In genomic region chrX:1323315-1323714, GRCh38 we compare ENCODE assay signal across 9 cellular contexts. TPM values are rescaled to one million over a fixed set of nuclear protein-coding genes. Genes with fewer than 3 reads are reported as not detected.
DNase-seq lines count a peak whose midpoint lies in the region; ATAC-seq, FAIRE-seq and TF ChIP-seq lines count a peak whose summit lies in the region.
"Had no signal": no experiment of that assay in that cellular context is flagged by ENCODE, and none has a peak within 500 bp of the region (broad histone marks: within the 10 kb centered on the region; RNA-seq: fewer than 3 reads in every experiment).

No MANE protein-coding gene starts in this region.

- H3K4me2 ChIP-seq in K562 (ENCODE audit: insufficient read depth, low read length), result no peak overlapping the region

- no peaks in the 10 kb centered on the region for H3K27me3 ChIP-seq in K562 (ENCODE audit: control insufficient read depth in 2 of 2, insufficient read depth in 2 of 2, low read length in 2 of 2)
- no peaks in the 10 kb centered on the region for H3K27me3 ChIP-seq in BE2C
- H3K27me3 ChIP-seq: pancreas had no signal

- H3K4me3 ChIP-seq in K562 (no peak overlapping the region), BE2C (ENCODE audit: low read depth, low read length) (no peak overlapping the region)
- H3K4me3 ChIP-seq: pancreas had no signal

- TF ChIP-seq EP300 in K562 (IDR thresholded peaks at IDR 0.05; ENCODE audit: low read length), result no peak

- in situ Hi-C loops in K562 (cut with MboI), result loop anchor here (25.0 kb wide), 1 partner anchor 814 kb away; no protein-coding TSS in a partner anchor

- no peak overlapping the region for H2AFZ ChIP-seq in K562 (ENCODE audit: low read depth, low read length)

- no TSS peak for BruUV-seq in K562 (replicated peaks; lab: Mats Ljungman, UMichigan)

- WGBS in K562 (ENCODE audit: insufficient coverage, low coverage, missing lambda C conversion rate), result 1% methylated on average over 9 of the region's 10 CpGs

- intact Hi-C loops in K562 (cut with micrococcal nuclease), result no loop called here

- no peak overlapping the region for H3K27ac ChIP-seq in K562 (ENCODE audit: extremely low read depth, low read depth, low read length)
- H3K27ac ChIP-seq: pancreas had no signal

- no peak overlapping the region for H3K9ac ChIP-seq in K562 (ENCODE audit: insufficient read depth in 1 of 2, low read depth in 2 of 2, low read length in 2 of 2)

- CTCF ChIA-PET in K562 (lab: Yijun Ruan, JAX; ENCODE audit: low intra/inter-chr PET ratio), result no interaction called here

- H3K4me1 ChIP-seq in K562 (replicated peaks in 1 of 2; ENCODE audit: control insufficient read depth in 2 of 2, insufficient read depth in 2 of 2, low read length in 2 of 2), result no peaks in the 10 kb centered on the region
- H3K4me1 ChIP-seq in BE2C, result no peaks in the 10 kb centered on the region
- H3K4me1 ChIP-seq: pancreas had no signal

- H4K20me1 ChIP-seq in K562 (replicated peaks; ENCODE audit: control insufficient read depth, insufficient read depth, low read length), result no peaks in the 10 kb centered on the region

- DNase-seq in COLO668 (lab: John Stamatoyannopoulos, UW; ENCODE audit: unreplicated experiment) (peak; percentile 8), HTR-8/SVneo (ENCODE audit: insufficient read length, low spot score) (peak; percentile 70), T follicular helper cell (ENCODE audit: low read depth) (peak; percentile 13), K562 (ENCODE audit: extremely low read depth in 1 of 4, low spot score in 3 of 4) (peak; percentile 33 to 57 (median 45)), mucosa of gallbladder (ENCODE audit: low spot score) (peak; percentile 30), NCI-H187 (lab: John Stamatoyannopoulos, UW) (no peak), BE2C (no peak)

- peak; percentile 82 for ATAC-seq in GM19351 (IDR thresholded peaks at IDR 0.05; ENCODE audit: unreplicated experiment)
- peak; percentile 95 for ATAC-seq in K562

- no peak for FAIRE-seq in HTR-8/SVneo (lab: Jason Lieb, UNC)
- peak; percentile 79 for FAIRE-seq in K562 (lab: Jason Lieb, UNC)
- FAIRE-seq: pancreas had no signal

- TF ChIP-seq CTCF in K562 (IDR thresholded peaks at IDR 0.05 in 2 of 3, conservative IDR thresholded peaks at IDR 0.05 in 1 of 3; ENCODE audit: insufficient read depth in 2 of 3, low read depth in 1 of 3, low read length in 3 of 3) (peak; percentile 49 to 53 (median 51)), BE2C (IDR thresholded peaks at IDR 0.05; ENCODE audit: low read depth, low read length) (no peak)

- H3K36me3 ChIP-seq in K562 (ENCODE audit: control insufficient read depth, insufficient read depth, low read length) (no peaks in the 10 kb centered on the region), BE2C (no peaks in the 10 kb centered on the region)
- H3K36me3 ChIP-seq: pancreas had no signal

- peak in 1 of 2 experiments; percentile 53; a peak in 2 of 4 replicates for TF ChIP-seq RAD21 in K562 (CRISPR knock-in tag; conservative IDR thresholded peaks at IDR 0.05 in 1 of 2, IDR thresholded peaks at IDR 0.05 in 1 of 2)

- H3K9me1 ChIP-seq in K562 (ENCODE audit: control insufficient read depth, insufficient read depth, low read length), result no peaks in the 10 kb centered on the region

- POLR2A ChIA-PET in K562 (lab: Yijun Ruan, JAX), result no interaction called here

- no peaks in the 10 kb centered on the region for H3K79me2 ChIP-seq in K562 (ENCODE audit: control insufficient read depth, insufficient read depth, low read length)

- TF ChIP-seq POLR2A in K562 (conservative IDR thresholded peaks at IDR 0.05), result no peak

- H3K9me3 ChIP-seq in K562 (replicated peaks; ENCODE audit: control insufficient read depth, insufficient read depth, low read depth, low read length), result no peaks in the 10 kb centered on the region
- H3K9me3 ChIP-seq in BE2C, result no peaks in the 10 kb centered on the region
- H3K9me3 ChIP-seq: pancreas had no signal

TF ChIP-seq in K562, 482 proteins besides CTCF, POLR2A, EP300 and RAD21 (continues in another document):
- TF ChIP-seq ZBTB1 (CRISPR knock-in tag; IDR thresholded peaks at IDR 0.05; ENCODE audit: borderline replicate concordance, low read depth) (no peak), TEAD4 (IDR thresholded peaks at IDR 0.05; ENCODE audit: low read length) (no peak), TEAD4 (CRISPR knock-in tag; IDR thresholded peaks at IDR 0.05; ENCODE audit: borderline replicate concordance) (no peak), ZNF561 (CRISPR knock-in tag; conservative IDR thresholded peaks at IDR 0.05) (no peak), ZNF134 (CRISPR knock-in tag; conservative IDR thresholded peaks at IDR 0.05) (no peak), CCAR2 (IDR thresholded peaks at IDR 0.05; ENCODE audit: low read depth, low read length) (no peak), CHD2 (IDR thresholded peaks at IDR 0.05; ENCODE audit: low read depth, low read length) (no peak), TCF3 (CRISPR knock-in tag; IDR thresholded peaks at IDR 0.05) (no peak), ARID3A (IDR thresholded peaks at IDR 0.05; ENCODE audit: borderline replicate concordance, low read depth, low read length) (no peak), ZNF12 (CRISPR knock-in tag; IDR thresholded peaks at IDR 0.05) (peak; percentile 89), NUFIP1 (IDR thresholded peaks at IDR 0.05; ENCODE audit: partially characterized antibody) (no peak), ZNF589 (CRISPR knock-in tag; IDR thresholded peaks at IDR 0.05; ENCODE audit: low read depth) (no peak), PCBP2 (IDR thresholded peaks at IDR 0.05; ENCODE audit: low read depth, low read length, poor library complexity, severe bottlenecking) (no peak), ZNF699 (CRISPR knock-in tag; IDR thresholded peaks at IDR 0.05; ENCODE audit: insufficient replicate concordance) (no peak), CREM (IDR thresholded peaks at IDR 0.05; ENCODE audit: low read depth) (peak; percentile 35; the same call in 1 of the 2 replicates), ZNF778 (CRISPR knock-in tag; IDR thresholded peaks at IDR 0.05) (no peak)

RNA-seq across cellular contexts. Expression of gene IL3RA, which starts 13.3 kb away (rescaled TPM):
- total RNA-seq in K562 (2011; cell fraction: chromatin; rRNA removed; ENCODE audit: low replicate concordance), result not detected in 2 replicates
- not detected in 2 replicates for total RNA-seq in K562 (2011; cell fraction: nucleolus; rRNA removed)
- total RNA-seq in K562 (2011; cell fraction: nucleoplasm; rRNA removed), result not detected in 2 replicates
- not detected in 2 replicates for total RNA-seq in K562 (2014; rRNA removed)
- not detected in 2 replicates for total RNA-seq in K562 (2014; rRNA removed; fragmentation: Illumina TruSeq; extraction: Trizol)
- not detected in 2 replicates for total RNA-seq in K562 (2015; rRNA removed; fragmentation: Illumina TruSeq; extraction: Trizol)
- not detected in 2 replicates for total RNA-seq in K562 (2021)
- not detected in 2 replicates for polyA plus RNA-seq in K562 (2011; rRNA removed)
- polyA plus RNA-seq in K562 (2011; cell fraction: cytosol; rRNA removed), result not detected in 2 replicates
- not detected in 2 replicates for polyA plus RNA-seq in K562 (2011; cell fraction: nucleus; rRNA removed)
- 0.08 and 0.18 TPM in 2 replicates for polyA plus RNA-seq in K562 (2012)
- not detected in 2 replicates for polyA plus RNA-seq in K562 (2014; fragmentation: Illumina TruSeq; extraction: Trizol)
- polyA plus RNA-seq in K562 (2014; fragmentation: Nextera tagmentation; extraction: Ambion mirVana), result not detected
- polyA plus RNA-seq in K562 (2014; rRNA removed), result not detected in 2 replicates
- polyA minus RNA-seq in K562 (2011; rRNA and poly(A)+ RNA removed), result not detected in 2 replicates
- not detected in 2 replicates for polyA minus RNA-seq in K562 (2011; cell fraction: cytosol; rRNA and poly(A)+ RNA removed)
- polyA minus RNA-seq in K562 (2011; cell fraction: nucleus; rRNA and poly(A)+ RNA removed), result not detected in 2 replicates
- 3.8 TPM for total RNA-seq in mucosa of gallbladder
- polyA plus RNA-seq in BE2C (2012; ENCODE audit: insufficient read depth, insufficient read length, low read depth), result 1.3 TPM

RNA-seq across cellular contexts. Expression of gene CSF2RA, which starts 54.7 kb away (rescaled TPM):
- total RNA-seq in K562 (2011; cell fraction: chromatin; rRNA removed; ENCODE audit: low replicate concordance), result not detected in 2 replicates
- total RNA-seq in K562 (2011; cell fraction: nucleolus; rRNA removed), result not detected in 2 replicates
- not detected in 2 replicates for total RNA-seq in K562 (2011; cell fraction: nucleoplasm; rRNA removed)
- total RNA-seq in K562 (2014; rRNA removed), result not detected in 2 replicates
- not detected in 2 replicates for total RNA-seq in K562 (2014; rRNA removed; fragmentation: Illumina TruSeq; extraction: Trizol)
- total RNA-seq in K562 (2015; rRNA removed; fragmentation: Illumina TruSeq; extraction: Trizol), result not detected in 2 replicates
- total RNA-seq in K562 (2021), result not detected in 2 replicates
- not detected in 2 replicates for polyA plus RNA-seq in K562 (2011; rRNA removed)
- not detected in 2 replicates for polyA plus RNA-seq in K562 (2011; cell fraction: cytosol; rRNA removed)
- not detected in 2 replicates for polyA plus RNA-seq in K562 (2011; cell fraction: nucleus; rRNA removed)
- 0.29 TPM in 1 of 2 replicates, not detected in the other for polyA plus RNA-seq in K562 (2012)
- polyA plus RNA-seq in K562 (2014; fragmentation: Illumina TruSeq; extraction: Trizol), result not detected in 2 replicates
- polyA plus RNA-seq in K562 (2014; fragmentation: Nextera tagmentation; extraction: Ambion mirVana), result not detected
- polyA plus RNA-seq in K562 (2014; rRNA removed), result not detected in 2 replicates
- polyA minus RNA-seq in K562 (2011; rRNA and poly(A)+ RNA removed), result not detected in 2 replicates
- not detected in 2 replicates for polyA minus RNA-seq in K562 (2011; cell fraction: cytosol; rRNA and poly(A)+ RNA removed)
- not detected in 2 replicates for polyA minus RNA-seq in K562 (2011; cell fraction: nucleus; rRNA and poly(A)+ RNA removed)
- 14.0 TPM for total RNA-seq in mucosa of gallbladder
- polyA plus RNA-seq in BE2C (2012; ENCODE audit: insufficient read depth, insufficient read length, low read depth), result not detected

Comparison
In these comparisons a context has a peak if more than half of its experiments do, and no peak if none do; other contexts are left out.
1. DNase-seq: peak in COLO668 (single experiment), HTR-8/SVneo (single experiment), T follicular helper cell (single experiment), K562 (4 of 4) and mucosa of gallbladder (single experiment); none in NCI-H187 (0 of 2) and BE2C (single experiment).
2. RNA of gene CSF2RA, which starts 54.7 kb away (total RNA-seq): 14.0 TPM in mucosa of gallbladder (single experiment); not detected in K562; every median in the first group is over 10 times any median in the second.